ENCODE assay signal across 22 cellular contexts in the genomic region with DNA sequence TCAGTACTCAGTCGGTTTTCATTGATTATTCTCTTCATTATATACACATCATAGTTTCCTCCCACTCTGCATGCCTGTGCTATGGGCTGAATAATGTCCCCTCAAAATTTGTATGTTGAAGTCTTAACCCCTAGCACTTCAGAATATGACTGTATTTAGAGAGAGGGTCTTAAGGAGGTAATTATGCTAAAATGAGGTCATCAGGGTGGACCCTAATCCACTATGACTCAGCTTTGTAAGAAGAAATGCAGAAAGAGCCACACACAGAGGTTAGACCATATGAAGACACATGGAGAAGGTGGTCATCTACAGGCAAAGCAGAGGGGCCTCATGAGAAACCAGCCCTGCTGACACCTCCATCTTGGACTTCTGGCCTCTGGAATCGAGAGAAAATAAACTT. TPM values are rescaled to one million over a fixed set of nuclear protein-coding genes. Genes with fewer than 3 reads are reported as not detected.
DNase-seq lines count a peak whose midpoint lies in the region; ATAC-seq, FAIRE-seq and TF ChIP-seq lines count a peak whose summit lies in the region.
"Had no signal": no experiment of that assay in that cellular context is flagged by ENCODE, and none has a peak within 500 bp of the region (broad histone marks: within the 10 kb centered on the region; RNA-seq: fewer than 3 reads in every experiment).

No MANE protein-coding gene starts in this region.

- no peak overlapping the region for H3K4me3 Mint-ChIP-seq in dendritic cell treated with granulocyte-macrophage colony-stimulating factor and Interleukin-4, amounts not matched to agents 40 ng/mL and 50 ng/mL, for 4 days
- H3K4me3 Mint-ChIP-seq: CD4-positive, CD25-positive, alpha-beta regulatory T cell; CD8-positive, alpha-beta memory T cell had no signal

- no peaks in the 10 kb centered on the region for H3K27me3 Mint-ChIP-seq in dendritic cell treated with granulocyte-macrophage colony-stimulating factor and Interleukin-4, amounts not matched to agents 40 ng/mL and 50 ng/mL, for 4 days
- H3K27me3 Mint-ChIP-seq: CD4-positive, CD25-positive, alpha-beta regulatory T cell; CD8-positive, alpha-beta memory T cell had no signal

- FAIRE-seq in A549 (lab: Jason Lieb, UNC) = no peak
- FAIRE-seq: GM12878, GM19239, H54, K562 had no signal

- H3K4me2 ChIP-seq in A549 (no peak overlapping the region), IMR-90 (ENCODE audit: low read depth, low read length) (no peak overlapping the region)

- TF ChIP-seq EP300 in A549 (IDR thresholded peaks at IDR 0.05) (no peak), tibial nerve (IDR thresholded peaks at IDR 0.05) (no peak)

- peaks cover 56% of the 10 kb centered on the region for H3K36me3 Mint-ChIP-seq in dendritic cell treated with granulocyte-macrophage colony-stimulating factor and Interleukin-4, amounts not matched to agents 40 ng/mL and 50 ng/mL, for 4 days (ENCODE audit: low read depth)

- no peak overlapping the region for H3K9ac ChIP-seq in IMR-90 (ENCODE audit: low read depth, low read length)
- H3K9ac ChIP-seq: GM23248 had no signal

- H3K27ac Mint-ChIP-seq in dendritic cell treated with granulocyte-macrophage colony-stimulating factor and Interleukin-4, amounts not matched to agents 40 ng/mL and 50 ng/mL, for 4 days = peak overlapping the region; percentile 57

- no peak overlapping the region for H4K8ac ChIP-seq in IMR-90 (ENCODE audit: low read depth in 2 of 2, low read length in 2 of 2)

- no peaks in the 10 kb centered on the region for H3K36me3 ChIP-seq in IMR-90 (ENCODE audit: control insufficient read depth, insufficient read depth, low read length)
- no peaks in the 10 kb centered on the region for H3K36me3 ChIP-seq in tibial nerve

- CTCF ChIA-PET in A549 (lab: Yijun Ruan, JAX) = no interaction called here
- CTCF ChIA-PET in IMR-90 (lab: Yijun Ruan, JAX) = no interaction called here

- no peak overlapping the region for H3K18ac ChIP-seq in IMR-90 (ENCODE audit: low read depth, low read length)

- H2AK5ac ChIP-seq in IMR-90 (ENCODE audit: low read depth, low read length) = peak overlapping the region; percentile 9; the same call in 1 of the 2 replicates

- H3K23ac ChIP-seq in IMR-90 (ENCODE audit: low read depth, low read length) = no peak overlapping the region

- H3K27ac ChIP-seq in A549 (no peak overlapping the region), IMR-90 (ENCODE audit: insufficient read depth, low read length) (no peak overlapping the region), tibial nerve (peak overlapping the region in 3 of 4 donors; percentile 75 to 95 (median 87))
- H3K27ac ChIP-seq: GM23248 had no signal

- peaks cover 88% of the 10 kb centered on the region for H3K4me1 Mint-ChIP-seq in dendritic cell treated with granulocyte-macrophage colony-stimulating factor and Interleukin-4, amounts not matched to agents 40 ng/mL and 50 ng/mL, for 4 days (ENCODE audit: low read depth)

- H3K14ac ChIP-seq in IMR-90 (replicated peaks; ENCODE audit: low read depth, low read length) = peak overlapping the region; percentile 63; the same call in 1 of the 2 replicates

- 91% methylated on average over 2 of the region's 2 CpGs for WGBS in A549 (ENCODE audit: missing lambda C conversion rate)
- WGBS in IMR-90 (ENCODE audit: extremely low coverage in 2 of 2, insufficient read length in 1 of 2), 2 experiments = no CpG with 5 or more reads among the region's 2 CpGs
- 74 to 83% methylated on average over 2 of the region's 2 CpGs for WGBS in tibial nerve, 2 donors

- dilution Hi-C loops in IMR-90 (cut with HindIII; ENCODE audit: low sequenced_read_pairs, unreplicated experiment) = no loop called here

- H2BK120ac ChIP-seq in IMR-90 (ENCODE audit: low read depth, low read length) = peak overlapping the region; percentile 21; the same call in 1 of the 2 replicates

- peaks cover 17% of the 10 kb centered on the region for H4K20me1 ChIP-seq in IMR-90 (ENCODE audit: insufficient read depth, low read length)

- BruUV-seq in IMR-90 (replicated peaks; lab: Mats Ljungman, UMichigan) = no TSS peak

- in situ Hi-C loops in IMR-90 (cut with MboI; ENCODE audit: low sequenced_read_pairs) = loop anchor here (25.0 kb wide), 1 partner anchor 738 kb away; no protein-coding TSS in a partner anchor

- no peak overlapping the region for H2AK9ac ChIP-seq in IMR-90 (replicated peaks; ENCODE audit: low read depth, low read length, poor library complexity)

- peak overlapping the region; percentile 58; the same call in 1 of the 3 replicates for H2BK15ac ChIP-seq in IMR-90 (ENCODE audit: low read depth, low read length)

- ATAC-seq in A549 = no peak
- no peak for ATAC-seq in IMR-90 (ENCODE audit: low read depth)
- no peak for ATAC-seq in GM19452 (IDR thresholded peaks at IDR 0.05; ENCODE audit: unreplicated experiment)
- no peak for ATAC-seq in HG03135 (IDR thresholded peaks at IDR 0.05; ENCODE audit: unreplicated experiment)
- ATAC-seq: GM12878, K562 had no signal

- H3K4ac ChIP-seq in IMR-90 (ENCODE audit: low read depth, low read length) = 0 out of 2 replicates have a peak overlapping the region, but pooled peaks have one; percentile 28

- H3K9me1 ChIP-seq in IMR-90 (ENCODE audit: insufficient read depth, low read length) = peaks cover 11% of the 10 kb centered on the region

- TF ChIP-seq RAD21 in A549 (conservative IDR thresholded peaks at IDR 0.05 in 1 of 2, IDR thresholded peaks at IDR 0.05 in 1 of 2) (no peak), IMR-90 (IDR thresholded peaks at IDR 0.05; ENCODE audit: low read length) (no peak)

- H2AFZ ChIP-seq in IMR-90 (replicated peaks; ENCODE audit: low read length, poor library complexity) = no peak overlapping the region
- H2AFZ ChIP-seq: GM23248 had no signal

- H4K91ac ChIP-seq in IMR-90 (ENCODE audit: insufficient read depth, low read depth, low read length) = 0 out of 2 replicates have a peak overlapping the region, but pooled peaks have one; percentile 5

- no peak overlapping the region for H3K56ac ChIP-seq in IMR-90 (ENCODE audit: extremely low read depth, insufficient read depth, low read length)

- H4K5ac ChIP-seq in IMR-90 (ENCODE audit: low read depth, low read length) = no peak overlapping the region; the same call in 1 of the 2 replicates

- H3K9me3 ChIP-seq in A549 (peaks cover 13% of the 10 kb centered on the region; the same call in 2 of the 3 replicates), IMR-90 (ENCODE audit: control insufficient read depth, insufficient read depth, low read length) (peaks cover 26% of the 10 kb centered on the region), tibial nerve (peaks cover 0 to 3% (median 0%) of the 10 kb centered on the region in 4 donors)
- H3K9me3 ChIP-seq: BE2C had no signal

- no peak for TF ChIP-seq CTCF in A549 (IDR thresholded peaks at IDR 0.05)
- no peak for TF ChIP-seq CTCF in IMR-90 (conservative IDR thresholded peaks at IDR 0.05; ENCODE audit: low read depth, low read length)
- no peak for TF ChIP-seq CTCF in tibial nerve (IDR thresholded peaks at IDR 0.05)

- peak overlapping the region; percentile 40 for H2BK5ac ChIP-seq in IMR-90 (ENCODE audit: low read depth, low read length, poor library complexity, severe bottlenecking)

- no peak overlapping the region for H3K4me3 ChIP-seq in A549
- no peak overlapping the region for H3K4me3 ChIP-seq in IMR-90 (ENCODE audit: insufficient read depth, low read depth, low read length)
- H3K4me3 ChIP-seq in tibial nerve = no peak overlapping the region
- H3K4me3 ChIP-seq: GM12878, GM23248, K562 had no signal

- no peak overlapping the region; the same call in 1 of the 2 replicates for H2BK20ac ChIP-seq in IMR-90 (ENCODE audit: low read depth, low read length)

- no peaks in the 10 kb centered on the region for H3K4me1 ChIP-seq in A549
- peaks cover 8% of the 10 kb centered on the region for H3K4me1 ChIP-seq in IMR-90 (ENCODE audit: control insufficient read depth, insufficient read depth, low read length)
- peaks cover 0 to 47% (median 27%) of the 10 kb centered on the region in 4 donors for H3K4me1 ChIP-seq in tibial nerve
- H3K4me1 ChIP-seq: BE2C had no signal

- peaks cover 52 to 88% of the 10 kb centered on the region in 2 experiments for H3K79me1 ChIP-seq in IMR-90 (ENCODE audit: low read depth in 1 of 2, low read length in 2 of 2)

- H3K27me3 ChIP-seq in IMR-90 (ENCODE audit: control insufficient read depth, insufficient read depth, low read length) = no peaks in the 10 kb centered on the region
- no peaks in the 10 kb centered on the region for H3K27me3 ChIP-seq in tibial nerve
- H3K27me3 ChIP-seq: BE2C had no signal

- TF ChIP-seq POLR2A in A549 (IDR thresholded peaks at IDR 0.05; ENCODE audit: low read length) = no peak
- TF ChIP-seq POLR2A in IMR-90 (IDR thresholded peaks at IDR 0.05; ENCODE audit: low read depth, low read length) = no peak
- TF ChIP-seq POLR2A in tibial nerve (IDR thresholded peaks at IDR 0.05) = no peak

- POLR2A ChIA-PET in A549 (lab: Yijun Ruan, JAX) = no interaction called here
- POLR2A ChIA-PET in IMR-90 (lab: Charles Lee; ENCODE audit: unreplicated experiment) = no interaction called here

- intact Hi-C loops in IMR-90 (cut with micrococcal nuclease) = no loop called here
- intact Hi-C loops in dendritic cell treated with granulocyte-macrophage colony-stimulating factor and Interleukin-4, amounts not matched to agents 40 ng/mL and 50 ng/mL, for 4 days (cut with micrococcal nuclease) = no loop called here

- no peaks in the 10 kb centered on the region for H3K9me3 Mint-ChIP-seq in dendritic cell treated with granulocyte-macrophage colony-stimulating factor and Interleukin-4, amounts not matched to agents 40 ng/mL and 50 ng/mL, for 4 days
- H3K9me3 Mint-ChIP-seq: CD8-positive, alpha-beta memory T cell had no signal

- DNase-seq in A549 (ENCODE audit: low read depth in 1 of 2, low spot score in 1 of 2) = no peak
- DNase-seq in IMR-90 = no peak
- DNase-seq in tibial nerve (ENCODE audit: low spot score in 2 of 2) = no peak
- DNase-seq: ACHN; BE2C; C1 segment of cervical spinal cord; CD4-positive, CD25-positive, alpha-beta regulatory T cell; CD8-positive, alpha-beta memory T cell; COR-L47; DMS 273 treated with DMSO at 0.1 percent for 48 hours; DMS53; DND-41; EL; GM23248; HCEC 1CT had no signal

RNA-seq across cellular contexts. Expression of a gene that starts 15.8 kb away (rescaled TPM):
- 54.3 and 59.1 TPM in 2 replicates for polyA plus RNA-seq in A549 (2011; rRNA removed)
- 55.8 and 64.5 TPM in 2 replicates for polyA plus RNA-seq in A549 (2012; cell fraction: cytosol; rRNA removed)
- 48.3 and 57.5 TPM in 2 replicates for polyA plus RNA-seq in A549 (2012; cell fraction: nucleus; rRNA removed)
- polyA plus RNA-seq in A549 (2017; fragmentation: RNase III; extraction: RNeasy Plus Mini Kit Qiagen cat#74134 plus additional on column Dnase treatment) = 87.3 to 101 TPM (median 96.4 TPM) in 3 replicates
- polyA minus RNA-seq in A549 (2011; rRNA and poly(A)+ RNA removed) = 63.7 and 69.5 TPM in 2 replicates
- total RNA-seq in IMR-90 (2012; rRNA removed) = 64.2 and 80.7 TPM in 2 replicates
- 84.0 and 108 TPM in 2 replicates for polyA plus RNA-seq in IMR-90 (2012; rRNA removed)
- 66.3 and 83.3 TPM in 2 replicates for polyA plus RNA-seq in IMR-90 (2012; cell fraction: cytosol; rRNA removed)
- polyA plus RNA-seq in IMR-90 (2012; cell fraction: nucleus; rRNA removed; ENCODE audit: low replicate concordance) = 61.1 and 62.6 TPM in 2 replicates
- 100 to 1,000 TPM in 2 of 4 donors, 10 to 100 TPM in 2; 67.2 to 116 (median 105) TPM for total RNA-seq in tibial nerve

RNA-seq across cellular contexts. Expression of a gene that starts 32.6 kb away (rescaled TPM):
- 33.5 and 46.4 TPM in 2 replicates for polyA plus RNA-seq in A549 (2011; rRNA removed)
- polyA plus RNA-seq in A549 (2012; cell fraction: cytosol; rRNA removed) = 17.7 and 19.7 TPM in 2 replicates
- polyA plus RNA-seq in A549 (2012; cell fraction: nucleus; rRNA removed) = 7.6 and 19.9 TPM in 2 replicates
- polyA plus RNA-seq in A549 (2017; fragmentation: RNase III; extraction: RNeasy Plus Mini Kit Qiagen cat#74134 plus additional on column Dnase treatment) = 30.7 to 34.2 TPM (median 33.6 TPM) in 3 replicates
- 23.7 and 28.4 TPM in 2 replicates for polyA minus RNA-seq in A549 (2011; rRNA and poly(A)+ RNA removed)
- 6.6 and 12.2 TPM in 2 replicates for total RNA-seq in IMR-90 (2012; rRNA removed)
- polyA plus RNA-seq in IMR-90 (2012; rRNA removed) = 4.1 and 4.9 TPM in 2 replicates
- 0.90 and 2.2 TPM in 2 replicates for polyA plus RNA-seq in IMR-90 (2012; cell fraction: cytosol; rRNA removed)
- polyA plus RNA-seq in IMR-90 (2012; cell fraction: nucleus; rRNA removed; ENCODE audit: low replicate concordance) = 0.63 and 2.9 TPM in 2 replicates
- 1 to 10 TPM in 1 of 4 donors, under 1 TPM in 3; 0.21 to 1.1 (median 0.59) TPM for total RNA-seq in tibial nerve

Comparison
In these comparisons a context has a peak if more than half of its experiments do, and no peak if none do; other contexts are left out.
1. H3K27ac ChIP-seq: peak in tibial nerve (3 of 4); none in A549 (0 of 2) and IMR-90 (single experiment).